1 cellular context compared by ENCODE assay signal in genomic region chr7:11130012-11130411, GRCh38.
A peak's percentile ranks its signal among the peaks of the same experiment; 100 is the strongest.
TF ChIP-seq lines count a peak whose summit lies in the region.

No MANE protein-coding gene starts in this region.

TF ChIP-seq in SK-N-SH, 30 proteins besides CTCF, POLR2A, EP300 and RAD21 (continued from another document):
- TF ChIP-seq ZBTB33 (IDR thresholded peaks at IDR 0.05; ENCODE audit: borderline replicate concordance, low read depth), result no peak
- peak; percentile 59 for TF ChIP-seq JUND (IDR thresholded peaks at IDR 0.05)
- 0 out of 2 replicates have a peak, but pooled peaks have one; percentile 17 for TF ChIP-seq SIN3A (IDR thresholded peaks at IDR 0.05; ENCODE audit: borderline replicate concordance, low read depth, low read length)
- TF ChIP-seq MXI1 (IDR thresholded peaks at IDR 0.05; ENCODE audit: low read depth, low read length), result no peak
- no peak for TF ChIP-seq USF2 (IDR thresholded peaks at IDR 0.05; ENCODE audit: borderline replicate concordance, low read depth, low read length)
- TF ChIP-seq TEAD4 (IDR thresholded peaks at IDR 0.05; ENCODE audit: borderline replicate concordance, insufficient read depth), result peak; percentile 94
- TF ChIP-seq FOXM1 (IDR thresholded peaks at IDR 0.05; ENCODE audit: low read depth), result no peak
- no peak for TF ChIP-seq NRF1 (IDR thresholded peaks at IDR 0.05; ENCODE audit: low read depth, low read length)
- TF ChIP-seq POLR2AphosphoS5 (IDR thresholded peaks at IDR 0.05; ENCODE audit: low read depth, low read length), result peak; percentile 58; the same call in 1 of the 2 replicates
- no peak for TF ChIP-seq IRF3 (IDR thresholded peaks at IDR 0.05; ENCODE audit: low read depth, low read length)
- TF ChIP-seq MEF2A (IDR thresholded peaks at IDR 0.05; ENCODE audit: borderline replicate concordance, low read depth), result no peak
- no peak for TF ChIP-seq CHD2 (IDR thresholded peaks at IDR 0.05; ENCODE audit: low read length, partially characterized antibody)
- peak; percentile 92 for TF ChIP-seq TCF12 (IDR thresholded peaks at IDR 0.05)
- TF ChIP-seq RFX5 (IDR thresholded peaks at IDR 0.05; ENCODE audit: low read length), result no peak
- TF ChIP-seq RCOR1 (IDR thresholded peaks at IDR 0.05; ENCODE audit: low read length), result no peak
- TF ChIP-seq EZH2phosphoT487 (IDR thresholded peaks at IDR 0.05; ENCODE audit: borderline replicate concordance, low read depth), result no peak
- no peak for TF ChIP-seq FOXJ3 (CRISPR knock-in tag; IDR thresholded peaks at IDR 0.05)
- TF ChIP-seq TAF1 (IDR thresholded peaks at IDR 0.05; ENCODE audit: borderline replicate concordance, low read depth, low read length), result no peak
- no peak for TF ChIP-seq ELF1 (IDR thresholded peaks at IDR 0.05)
- peak; percentile 39; the same call in 1 of the 2 replicates for TF ChIP-seq FOSL2 (IDR thresholded peaks at IDR 0.05; ENCODE audit: borderline replicate concordance, low read depth)
- TF ChIP-seq GATA2 (CRISPR knock-in tag; IDR thresholded peaks at IDR 0.05), result no peak
- 0 out of 2 replicates have a peak, but pooled peaks have one; percentile 35 for TF ChIP-seq YY1 (IDR thresholded peaks at IDR 0.05; ENCODE audit: low read depth)
- TF ChIP-seq PBX3 (IDR thresholded peaks at IDR 0.05), result peak; percentile 88
- TF ChIP-seq NFIC (IDR thresholded peaks at IDR 0.05; ENCODE audit: borderline replicate concordance), result peak; percentile 67
- TF ChIP-seq RXRA (IDR thresholded peaks at IDR 0.05; ENCODE audit: borderline replicate concordance, low read depth), result peak; percentile 31; the same call in 1 of the 2 replicates
TF ChIP-seq in SK-N-SH: peak in this region for 12.
